ENCODE assay signal across 19 cellular contexts in genomic region chr18:76581261-76581660, GRCh38.
A peak's percentile ranks its signal among the peaks of the same experiment; 100 is the strongest.
DNase-seq lines count a peak whose midpoint lies in the region; FAIRE-seq and TF ChIP-seq lines count a peak whose summit lies in the region.
"Had no signal": no experiment of that assay in that cellular context is flagged by ENCODE, and none has a peak within 500 bp of the region (broad histone marks: within the 10 kb centered on the region; RNA-seq: fewer than 3 reads in every experiment).

No MANE protein-coding gene starts in this region.

- TF ChIP-seq EP300 in H1 (IDR thresholded peaks at IDR 0.05; ENCODE audit: borderline replicate concordance in 1 of 2, low read depth in 2 of 2, low read length in 2 of 2) = no peak

- POLR2A ChIA-PET in H1 (lab: Charles Lee; ENCODE audit: partially characterized antibody) = no interaction called here

- H4K20me1 ChIP-seq in H1 (replicated peaks in 1 of 2; ENCODE audit: control insufficient read depth in 1 of 2, insufficient read depth in 2 of 2, low read length in 2 of 2) = no peaks in the 10 kb centered on the region

- H2BK15ac ChIP-seq in H1 (ENCODE audit: low read length) = peak overlapping the region; percentile 75; the same call in 1 of the 2 replicates

- H3K9ac ChIP-seq in H1 (replicated peaks in 1 of 4; ENCODE audit: extremely low read depth in 1 of 4, low read depth in 3 of 4, low read length in 3 of 4) = no peak overlapping the region

- H3K4me3 ChIP-seq in H1 (ENCODE audit: extremely low read depth in 1 of 4, insufficient read depth in 2 of 4, low read depth in 3 of 4, low read length in 4 of 4) (no peak overlapping the region), neutrophil (ENCODE audit: low read depth in 1 of 2, low read length in 1 of 2) (no peak overlapping the region)
- H3K4me3 ChIP-seq: GM23338, HAP-1 had no signal

- H3K27me3 ChIP-seq in H1 (replicated peaks in 1 of 4; ENCODE audit: control insufficient read depth in 3 of 4, extremely low read depth in 1 of 4, insufficient read depth in 3 of 4, low read length in 3 of 4) = peaks cover 0 to 5% (median 0%) of the 10 kb centered on the region in 4 experiments; a peak in 4 of 7 replicates
- H3K27me3 ChIP-seq in neutrophil = no peaks in the 10 kb centered on the region

- H3K18ac ChIP-seq in H1 (ENCODE audit: extremely low read depth, low read length) = no peak overlapping the region

- H3K4ac ChIP-seq in H1 (replicated peaks; ENCODE audit: insufficient read length, low read depth, low read length) = no peak overlapping the region

- H3K79me1 ChIP-seq in H1 (ENCODE audit: low read depth, low read length) = no peaks in the 10 kb centered on the region

- H3K9me3 ChIP-seq in H1 (ENCODE audit: insufficient read depth in 2 of 2, low read depth in 1 of 2, low read length in 1 of 2) (no peaks in the 10 kb centered on the region), neutrophil (no peaks in the 10 kb centered on the region)
- H3K9me3 ChIP-seq: HAP-1 had no signal

- no peak overlapping the region for H4K91ac ChIP-seq in H1 (replicated peaks; ENCODE audit: insufficient read length, low read length)

- H2AK5ac ChIP-seq in H1 (ENCODE audit: low read depth, low read length) = no peak overlapping the region

- no peak overlapping the region for H3K14ac ChIP-seq in H1 (ENCODE audit: insufficient read length)

- H3K56ac ChIP-seq in H1 (replicated peaks; ENCODE audit: insufficient read length, low read depth, low read length) = no peak overlapping the region

- H3K4me1 ChIP-seq in H1 (replicated peaks in 1 of 4; ENCODE audit: control insufficient read depth in 3 of 4, insufficient read depth in 4 of 4, low read length in 3 of 4) = no peaks in the 10 kb centered on the region
- H3K4me1 ChIP-seq in neutrophil (ENCODE audit: control insufficient read depth in 1 of 2, insufficient read depth in 1 of 2, low read depth in 1 of 2, low read length in 1 of 2) = peaks cover 32 to 34% of the 10 kb centered on the region in 2 experiments
- H3K4me1 ChIP-seq: HAP-1 had no signal

- TF ChIP-seq CTCF in H1 (IDR thresholded peaks at IDR 0.05; ENCODE audit: control extremely low read depth in 1 of 3, insufficient read depth in 1 of 3, low read depth in 1 of 3, low read length in 3 of 3) = no peak
- TF ChIP-seq CTCF in neutrophil (IDR thresholded peaks at IDR 0.05) = no peak
- no peak for TF ChIP-seq CTCF in D721Med (IDR thresholded peaks at IDR 0.05; ENCODE audit: insufficient read depth, missing control alignments)

- H3K79me2 ChIP-seq in H1 (ENCODE audit: control insufficient read depth in 1 of 2, insufficient read depth in 2 of 2, low read length in 2 of 2) = no peaks in the 10 kb centered on the region

- no peak overlapping the region for H2BK12ac ChIP-seq in H1 (ENCODE audit: low read depth, low read length)

- peak in 1 of 2 experiments; percentile 22 for DNase-seq in H1 (ENCODE audit: low read depth in 1 of 2, low spot score in 2 of 2)
- peak; percentile 5 for DNase-seq in iPS-NIHi7 (ENCODE audit: extremely low spot score)
- no peak for DNase-seq in D721Med (ENCODE audit: insufficient read length, low spot score)
- no peak for DNase-seq in activated CD4-positive, alpha-beta T cell treated with anti-CD3 and anti-CD28 coated beads for 48 hours
- no peak for DNase-seq in NCI-H510A (lab: John Stamatoyannopoulos, UW)
- DNase-seq: C1 segment of cervical spinal cord; Calu3; CD4-positive, alpha-beta memory T cell; COR-L47; DMS153; DMS79 treated with DMSO at 0.1 percent for 48 hours; GF-D8; HFFc6 had no signal

- FAIRE-seq in H1 (lab: Jason Lieb, UNC) (no peak), D721Med (lab: Jason Lieb, UNC) (no peak)
- FAIRE-seq: GM12891, GM18507, H54 had no signal

- no peak overlapping the region for H2BK20ac ChIP-seq in H1 (ENCODE audit: low read length)

- H2BK5ac ChIP-seq in H1 (ENCODE audit: low read depth, low read length) = no peak overlapping the region

- H2BK120ac ChIP-seq in H1 (replicated peaks; ENCODE audit: low read depth, low read length) = no peak overlapping the region

- H3K27ac ChIP-seq in H1 (ENCODE audit: low read depth, low read length) = no peak overlapping the region
- peak overlapping the region; percentile 38 for H3K27ac ChIP-seq in neutrophil

- H4K5ac ChIP-seq in H1 (ENCODE audit: insufficient read length, low read depth, low read length) = no peak overlapping the region

- CTCF ChIA-PET in H1 (lab: Charles Lee; ENCODE audit: partially characterized antibody) = interaction anchor here (1.4 to 1.5 kb wide), 2 partner anchors 10 to 52 kb away, joined by 3 read pairs; no protein-coding TSS in a partner anchor

- H3K23me2 ChIP-seq in H1 (ENCODE audit: low read depth, low read length) = peaks cover 3% of the 10 kb centered on the region; the same call in 1 of the 2 replicates

- 72% methylated on average over 3 of the region's 3 CpGs; no CpG with 5 or more reads in 1 of the 2 experiments for WGBS in H1 (ENCODE audit: extremely low coverage in 1 of 2, insufficient coverage in 1 of 2, insufficient read length in 1 of 2, insufficient replicate concordance in 2 of 2, low coverage in 1 of 2, low lambda C conversion rate in 2 of 2, missing lambda C conversion rate in 1 of 2), 2 experiments

- TF ChIP-seq RAD21 in H1 (IDR thresholded peaks at IDR 0.05 in 1 of 2, conservative IDR thresholded peaks at IDR 0.05 in 1 of 2; ENCODE audit: low read depth in 2 of 2, low read length in 2 of 2) = no peak

- H3K23ac ChIP-seq in H1 (ENCODE audit: insufficient read length) = no peak overlapping the region

- no peak overlapping the region for H3K4me2 ChIP-seq in H1 (ENCODE audit: insufficient read depth in 1 of 2, low read depth in 2 of 2, low read length in 2 of 2)
- H3K4me2 ChIP-seq: GM23338 had no signal

- no peak overlapping the region for H4K8ac ChIP-seq in H1 (ENCODE audit: extremely low read depth, insufficient read depth, low read length)

- H3K36me3 ChIP-seq in H1 (ENCODE audit: control insufficient read depth in 2 of 4, insufficient read depth in 4 of 4, low read length in 3 of 4) = no peaks in the 10 kb centered on the region
- no peaks in the 10 kb centered on the region for H3K36me3 ChIP-seq in neutrophil
- H3K36me3 ChIP-seq: HAP-1 had no signal

- TF ChIP-seq POLR2A in H1 (IDR thresholded peaks at IDR 0.05; ENCODE audit: control extremely low read depth in 1 of 2, low read depth in 2 of 2, low read length in 2 of 2) = no peak

- H2AFZ ChIP-seq in H1 (ENCODE audit: low read length) = no peak overlapping the region
- H2AFZ ChIP-seq: GM23338 had no signal

TF ChIP-seq in H1, 55 proteins besides CTCF, POLR2A, EP300 and RAD21:
- TF ChIP-seq MAFK (IDR thresholded peaks at IDR 0.05; ENCODE audit: low read depth, low read length) = no peak
- TF ChIP-seq EGR1 (IDR thresholded peaks at IDR 0.05; ENCODE audit: borderline replicate concordance, low read depth, low read length) = no peak
- no peak for TF ChIP-seq HDAC2 (IDR thresholded peaks at IDR 0.05; ENCODE audit: borderline replicate concordance in 1 of 2, low read depth in 2 of 2, low read length in 2 of 2)
- no peak for TF ChIP-seq JUND (IDR thresholded peaks at IDR 0.05; ENCODE audit: low read length)
- TF ChIP-seq PHF8 (conservative IDR thresholded peaks at IDR 0.05; ENCODE audit: low read depth, low read length) = no peak
- TF ChIP-seq SRF (IDR thresholded peaks at IDR 0.05; ENCODE audit: low read depth, low read length) = no peak
- TF ChIP-seq CBX5 (IDR thresholded peaks at IDR 0.05; ENCODE audit: low read depth, low read length) = no peak
- no peak for TF ChIP-seq SP4 (IDR thresholded peaks at IDR 0.05; ENCODE audit: low read length)
- TF ChIP-seq TCF12 (IDR thresholded peaks at IDR 0.05; ENCODE audit: low read depth, low read length) = no peak
- TF ChIP-seq RNF2 (IDR thresholded peaks at IDR 0.05; ENCODE audit: borderline replicate concordance, low read depth, low read length, missing control alignments, poor library complexity, severe bottlenecking) = no peak
- no peak for TF ChIP-seq RBBP5 (IDR thresholded peaks at IDR 0.05; ENCODE audit: borderline replicate concordance, low read depth, low read length)
- TF ChIP-seq NRF1 (IDR thresholded peaks at IDR 0.05; ENCODE audit: low read depth, low read length) = no peak
- no peak for TF ChIP-seq MAX (IDR thresholded peaks at IDR 0.05)
- TF ChIP-seq FOSL1 (IDR thresholded peaks at IDR 0.05; ENCODE audit: insufficient read depth, low read depth, low read length) = no peak
- TF ChIP-seq GTF2F1 (IDR thresholded peaks at IDR 0.05; ENCODE audit: borderline replicate concordance, low read depth, low read length) = no peak
- no peak for TF ChIP-seq HDAC6 (IDR thresholded peaks at IDR 0.05; ENCODE audit: low read depth, low read length)
- TF ChIP-seq BRCA1 (IDR thresholded peaks at IDR 0.05; ENCODE audit: low read depth, low read length) = no peak
